ENCODE assay signal across 31 cellular contexts in genomic region chr4:73711989-73712388, GRCh38. TPM values are rescaled to one million over a fixed set of nuclear protein-coding genes. Genes with fewer than 3 reads are reported as not detected.
"Had no signal": no experiment of that assay in that cellular context is flagged by ENCODE, and none has a peak within 500 bp of the region (broad histone marks: within the 10 kb centered on the region; RNA-seq: fewer than 3 reads in every experiment).

No MANE protein-coding gene starts in this region.

- H3K27ac ChIP-seq: brain microvascular endothelial cell, gastrocnemius medialis, hepatocyte, pancreas, prostate gland, skin epidermis, testis, transverse colon had no signal

- H3K9me3 Mint-ChIP-seq: activated CD4-positive, alpha-beta memory T cell treated with anti-CD3 and anti-CD28 coated beads, Interleukin-2, amount 10 ng/mL, durations not matched to agents 7 days and 5 days; activated CD4-positive, alpha-beta T cell treated with anti-CD3 and anti-CD28 coated beads, Interleukin-2, amount 10 ng/mL, durations not matched to agents 7 days and 5 days; activated T-cell treated with anti-CD3 and anti-CD28 coated beads, Interleukin-2, amount 50 U/mL, for 4 hours; activated T-helper 17 cell treated with anti-CD3 and anti-CD28 coated beads, Interleukin-2, amount 50 U/mL, for 72 hours; nephron; T-helper 2 cell treated with Interferon-gamma antibody and Interleukin-4, amounts not matched to agents 5 μg/mL and 100 μg/mL, for 36 hours; WTC11 had no signal

- H3K36me3 ChIP-seq: brain microvascular endothelial cell, gastrocnemius medialis, pancreas, prostate gland, transverse colon had no signal

- H3K27me3 ChIP-seq: brain microvascular endothelial cell, gastrocnemius medialis, hepatocyte, pancreas, testis, transverse colon had no signal

- H3K4me3 ChIP-seq: gastrocnemius medialis, hepatocyte, pancreas, prostate gland, skin epidermis, testis, transverse colon had no signal

- H3K4me1 Mint-ChIP-seq: activated T-helper 17 cell treated with anti-CD3 and anti-CD28 coated beads, Interleukin-2, amount 50 U/mL, for 72 hours; nephron had no signal

- H3K4me1 ChIP-seq: gastrocnemius medialis, prostate gland, testis had no signal

- FAIRE-seq: astrocyte, pancreas had no signal

- H3K4me2 ChIP-seq: hepatocyte had no signal

- H3K9me3 ChIP-seq: gastrocnemius medialis, pancreas, prostate gland, testis, transverse colon had no signal

- H3K27me3 Mint-ChIP-seq: activated CD4-positive, alpha-beta memory T cell treated with anti-CD3 and anti-CD28 coated beads, Interleukin-2, amount 10 ng/mL, durations not matched to agents 7 days and 5 days; activated CD4-positive, alpha-beta T cell treated with anti-CD3 and anti-CD28 coated beads, Interleukin-2, amount 10 ng/mL, durations not matched to agents 7 days and 5 days had no signal

- H3K36me3 Mint-ChIP-seq: WTC11 had no signal

- ATAC-seq: activated T-cell treated with anti-CD3 and anti-CD28 coated beads, Interleukin-2, amount 50 U/mL, for 4 hours; activated T-helper 17 cell treated with anti-CD3 and anti-CD28 coated beads, Interleukin-2, amount 50 U/mL, for 72 hours; gastrocnemius medialis; left cardiac atrium; left ventricle myocardium superior; pancreas; sciatic nerve; stimulated activated naive CD8-positive, alpha-beta T cell treated with anti-CD3 and anti-CD28 coated beads, Interleukin-15, Interleukin-2, amounts not matched to agents 100 U/mL and 50 U/mL, for 24 hours; WTC11 had no signal

- H2AFZ ChIP-seq: hepatocyte had no signal

- H3K27ac Mint-ChIP-seq: activated CD4-positive, alpha-beta memory T cell treated with anti-CD3 and anti-CD28 coated beads, Interleukin-2, amount 10 ng/mL, durations not matched to agents 7 days and 5 days; activated CD4-positive, alpha-beta T cell treated with anti-CD3 and anti-CD28 coated beads, Interleukin-2, amount 10 ng/mL, durations not matched to agents 7 days and 5 days; activated T-helper 17 cell treated with anti-CD3 and anti-CD28 coated beads, Interleukin-2, amount 50 U/mL, for 72 hours; nephron; T-helper 2 cell treated with Interferon-gamma antibody and Interleukin-4, amounts not matched to agents 5 μg/mL and 100 μg/mL, for 36 hours had no signal

- H3K4me3 Mint-ChIP-seq: activated CD4-positive, alpha-beta memory T cell treated with anti-CD3 and anti-CD28 coated beads, Interleukin-2, amount 10 ng/mL, durations not matched to agents 7 days and 5 days; activated CD4-positive, alpha-beta T cell treated with anti-CD3 and anti-CD28 coated beads, Interleukin-2, amount 10 ng/mL, durations not matched to agents 7 days and 5 days; activated T-cell treated with anti-CD3 and anti-CD28 coated beads, Interleukin-2, amount 50 U/mL, for 4 hours; activated T-helper 17 cell treated with anti-CD3 and anti-CD28 coated beads, Interleukin-2, amount 50 U/mL, for 72 hours; nephron; T-helper 2 cell treated with Interferon-gamma antibody and Interleukin-4, amounts not matched to agents 5 μg/mL and 100 μg/mL, for 36 hours; WTC11 had no signal

- DNase-seq: activated CD4-positive, alpha-beta memory T cell treated with anti-CD3 and anti-CD28 coated beads, Interleukin-2, amount 10 ng/mL, durations not matched to agents 7 days and 5 days; activated CD4-positive, alpha-beta T cell treated with anti-CD3 and anti-CD28 coated beads for 1 hour; activated CD4-positive, alpha-beta T cell treated with anti-CD3 and anti-CD28 coated beads, Interleukin-2, amount 10 ng/mL, durations not matched to agents 7 days and 5 days; activated gamma-delta T cell treated with Interleukin-2 at 50 U/mL for 16 hours; activated naive CD4-positive, alpha-beta T cell treated with anti-CD3 and anti-CD28 coated beads, Interleukin-2, amount 50 U/mL, for 16 hours; activated T-cell treated with anti-CD3 and anti-CD28 coated beads, Interleukin-2, amount 50 U/mL, for 4 hours; amniotic stem cell; brain microvascular endothelial cell; cortex of kidney; gastrocnemius medialis; glutamatergic neuron; islet precursor cell; left cardiac atrium; left ventricle myocardium superior; nucleus accumbens; pancreas; retina; stimulated activated CD4-positive, alpha-beta T cell treated with anti-CD3 and anti-CD28 coated beads, Interleukin-12 subunit alpha, Interleukin-12 subunit beta, amount 100 ng/mL, for 4 hours; stimulated activated CD4-positive, alpha-beta T cell treated with anti-CD3 and anti-CD28 coated beads, Interleukin-4, amount 100 ng/mL, for 1 hour; stimulated activated naive CD8-positive, alpha-beta T cell treated with anti-CD3 and anti-CD28 coated beads, Interleukin-15, Interleukin-2, amounts not matched to agents 100 U/mL and 50 U/mL, for 24 hours; testis; transverse colon had no signal

- H3K79me2 ChIP-seq: hepatocyte had no signal

RNA-seq across cellular contexts. Expression of gene CXCL8, which starts 28.4 kb away (rescaled TPM):
- total RNA-seq: testis, WTC11 had no signal
